In genomic region chr17:21253646-21254441, GRCh38 we compare ENCODE assay signal across 8 cellular contexts. TPM values are rescaled to one million over a fixed set of nuclear protein-coding genes. Genes with fewer than 3 reads are reported as not detected.
DNase-seq lines count a peak whose midpoint lies in the region; ATAC-seq, FAIRE-seq and TF ChIP-seq lines count a peak whose summit lies in the region.

No MANE protein-coding gene starts in this region.

- H3K4me3 ChIP-seq in heart right ventricle (peak overlapping the region; percentile 49 to 82 (median 64)), skin epidermis (peak overlapping the region; percentile 38 to 67 (median 47))

- peaks cover 28% of the 10 kb centered on the region for H3K4me1 Mint-ChIP-seq in activated T-cell treated with anti-CD3 and anti-CD28 coated beads, Interleukin-2, amount 50 U/mL, for 72 hours (ENCODE audit: low read depth)
- peaks cover 30% of the 10 kb centered on the region for H3K4me1 Mint-ChIP-seq in T-helper 17 cell

- no peaks in the 10 kb centered on the region for H3K36me3 Mint-ChIP-seq in activated T-cell treated with anti-CD3 and anti-CD28 coated beads, Interleukin-2, amount 50 U/mL, for 72 hours (ENCODE audit: insufficient read depth in 2 of 2)
- no peaks in the 10 kb centered on the region for H3K36me3 Mint-ChIP-seq in T-helper 17 cell (ENCODE audit: low read depth)

- TF ChIP-seq CTCF in heart right ventricle (IDR thresholded peaks at IDR 0.05): no peak
- TF ChIP-seq CTCF in GM10248 (IDR thresholded peaks at IDR 0.05; ENCODE audit: control extremely low read depth, extremely low read depth, low read depth, missing control alignments): no peak

- no peaks in the 10 kb centered on the region for H3K9me3 ChIP-seq in T-helper 17 cell (ENCODE audit: control insufficient read depth, low read length, poor library complexity, severe bottlenecking)
- H3K9me3 ChIP-seq in heart right ventricle: no peaks in the 10 kb centered on the region

- no peaks in the 10 kb centered on the region for H3K9me3 Mint-ChIP-seq in activated T-cell treated with anti-CD3 and anti-CD28 coated beads, Interleukin-2, amount 50 U/mL, for 72 hours

- H3K36me3 ChIP-seq in heart right ventricle: no peaks in the 10 kb centered on the region

- H3K27ac ChIP-seq in heart right ventricle (peak overlapping the region; percentile 62 to 88 (median 78)), skin epidermis (peak overlapping the region in 18 of 21 experiments; percentile 14 to 82 (median 68))

- WGBS in heart right ventricle, 2 donors: 42 to 44% methylated on average over 15 of the region's 15 CpGs

- no peak for DNase-seq in activated T-cell treated with anti-CD3 and anti-CD28 coated beads, Interleukin-2, amount 50 U/mL, for 72 hours
- no peak for DNase-seq in activated T-cell treated with anti-CD3 and anti-CD28 coated beads, Interleukin-2, amount 50 U/mL, for 1 hour
- DNase-seq in T-helper 17 cell: no peak
- no peak for DNase-seq in heart right ventricle
- DNase-seq in urothelium cell line (ENCODE audit: low spot score): no peak
- DNase-seq in NK-92 treated with Interleukin-12 subunit alpha and Interleukin-12 subunit beta, amount 100 ng/mL, for 24 hours (lab: John Stamatoyannopoulos, UW): no peak
- DNase-seq in GM10248 (ENCODE audit: extremely low spot score): no peak

- ATAC-seq in activated T-cell treated with anti-CD3 and anti-CD28 coated beads, Interleukin-2, amount 50 U/mL, for 72 hours (replicated peaks in 1 of 2): peak; percentile 22 to 28
- ATAC-seq in T-helper 17 cell: peak; percentile 26
- peak in 4 of 8 donors; percentile 2 to 13 (median 8) for ATAC-seq in heart right ventricle

- intact Hi-C loops in heart right ventricle (cut with DNase I): loop anchor here in 2 of 10 donors (2.0 to 10.0 kb wide), 3 partner anchors 39 to 209 kb away; partner anchors contain the start of genes TMEM11 (in 2 of the 2) and USP22 (in 1 of the 2)

- POLR2A ChIA-PET in GM10248 (lab: Yijun Ruan, JAX): no interaction called here

- H3K27ac Mint-ChIP-seq in activated T-cell treated with anti-CD3 and anti-CD28 coated beads, Interleukin-2, amount 50 U/mL, for 72 hours: peak overlapping the region; percentile 78
- peak overlapping the region; percentile 78 for H3K27ac Mint-ChIP-seq in T-helper 17 cell

- FAIRE-seq in urothelium cell line (lab: Jason Lieb, UNC): no peak

- H3K27me3 Mint-ChIP-seq in activated T-cell treated with anti-CD3 and anti-CD28 coated beads, Interleukin-2, amount 50 U/mL, for 72 hours (ENCODE audit: low read depth): no peaks in the 10 kb centered on the region
- no peaks in the 10 kb centered on the region for H3K27me3 Mint-ChIP-seq in T-helper 17 cell

- peaks cover 0 to 46% (median 30%) of the 10 kb centered on the region in 9 donors for H3K4me1 ChIP-seq in heart right ventricle

- CTCF ChIA-PET in GM10248 (lab: Yijun Ruan, JAX): no interaction called here

- H3K27me3 ChIP-seq in heart right ventricle: no peaks in the 10 kb centered on the region

- peak overlapping the region; percentile 86 to 92 for H3K4me3 Mint-ChIP-seq in activated T-cell treated with anti-CD3 and anti-CD28 coated beads, Interleukin-2, amount 50 U/mL, for 72 hours
- H3K4me3 Mint-ChIP-seq in T-helper 17 cell: peak overlapping the region; percentile 82

RNA-seq across cellular contexts. Expression of gene NATD1, which starts 0.6 kb away (rescaled TPM):
- total RNA-seq in activated T-cell treated with anti-CD3 and anti-CD28 coated beads, Interleukin-2, amount 50 U/mL, for 72 hours: 1 to 10 TPM; 7.4 to 8.8 TPM
- total RNA-seq in T-helper 17 cell (1 to 10 TPM; 4.9 to 8.4 TPM), heart right ventricle (10 to 100 TPM; 11.9 to 23.1 (median 19.6) TPM)
- polyA plus RNA-seq in heart right ventricle: 1 to 10 TPM; 3.1 to 4.0 TPM

RNA-seq across cellular contexts. Expression of gene MAP2K3, which starts 30.7 kb away (rescaled TPM):
- 100 to 1,000 TPM; 104 to 107 TPM for total RNA-seq in activated T-cell treated with anti-CD3 and anti-CD28 coated beads, Interleukin-2, amount 50 U/mL, for 72 hours
- 10 to 100 TPM; 61.2 to 73.0 TPM for total RNA-seq in T-helper 17 cell
- total RNA-seq in heart right ventricle: 10 to 100 TPM; 28.9 to 71.6 (median 60.4) TPM
- polyA plus RNA-seq in heart right ventricle: 100 to 1,000 TPM in 1 of 2 donors, 10 to 100 TPM in 1; 32.1 to 103 TPM

RNA-seq across cellular contexts. Expression of gene TMEM11, which starts 39.9 kb away (rescaled TPM):
- 10 to 100 TPM; 21.4 to 25.9 TPM for total RNA-seq in activated T-cell treated with anti-CD3 and anti-CD28 coated beads, Interleukin-2, amount 50 U/mL, for 72 hours
- total RNA-seq in T-helper 17 cell (10 to 100 TPM; 10.3 to 17.2 TPM), heart right ventricle (10 to 100 TPM; 20.8 to 37.2 (median 27.6) TPM)
- polyA plus RNA-seq in heart right ventricle: 10 to 100 TPM; 50.8 to 54.1 TPM
